In the genomic region with DNA sequence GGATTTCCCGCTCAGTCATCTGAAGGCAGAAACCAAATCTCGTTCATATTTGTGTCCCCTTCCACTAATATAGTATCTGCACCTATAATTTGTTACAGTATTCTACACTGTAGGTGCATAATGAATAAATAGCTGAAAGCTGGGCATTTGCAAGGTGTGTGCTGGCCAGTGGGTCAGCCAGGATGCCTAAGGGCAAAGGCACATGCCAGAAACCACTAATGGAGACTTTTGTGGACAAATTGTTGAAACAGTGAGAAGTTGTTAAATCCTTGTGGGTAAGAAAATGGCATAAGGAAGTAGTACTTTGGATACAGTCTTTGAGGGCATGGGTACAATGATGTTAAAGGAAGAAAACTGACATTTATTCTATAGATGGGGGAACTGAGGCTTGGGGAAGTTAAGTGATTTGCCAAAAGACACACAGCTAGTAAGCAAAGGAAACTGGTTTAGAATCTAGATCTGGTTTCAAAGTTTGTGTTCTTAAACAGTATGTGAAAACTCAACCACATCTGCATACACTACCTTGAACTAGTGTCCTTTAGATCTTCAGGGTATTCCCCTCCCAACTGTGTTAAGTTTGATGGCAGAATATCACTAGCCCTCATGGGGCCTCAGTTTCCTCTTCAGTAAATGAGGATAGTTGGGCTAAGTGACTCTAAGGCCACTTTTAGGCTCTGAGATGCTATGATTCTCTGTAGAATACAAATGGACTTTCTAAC, we compare ENCODE assay signal across 16 cellular contexts. TPM values are rescaled to one million over a fixed set of nuclear protein-coding genes. Genes with fewer than 3 reads are reported as not detected.
A peak's percentile ranks its signal among the peaks of the same experiment; 100 is the strongest.
DNase-seq lines count a peak whose midpoint lies in the region; TF ChIP-seq lines count a peak whose summit lies in the region.
"Had no signal": no experiment of that assay in that cellular context is flagged by ENCODE, and none has a peak within 500 bp of the region (broad histone marks: within the 10 kb centered on the region; RNA-seq: fewer than 3 reads in every experiment).

No MANE protein-coding gene starts in this region.

- no peaks in the 10 kb centered on the region for H3K27me3 ChIP-seq in H9 (ENCODE audit: insufficient read depth, low read length)
- H3K27me3 ChIP-seq: esophagus squamous epithelium, SJCRH30 had no signal

- H4K20me1 ChIP-seq in H9 (ENCODE audit: control insufficient read depth, insufficient read depth, insufficient read length) = no peaks in the 10 kb centered on the region

- H3K18ac ChIP-seq in H9 (ENCODE audit: insufficient read length, low read depth, low read length) = no peak overlapping the region

- H2AK5ac ChIP-seq in H9 (ENCODE audit: insufficient read length, low read length) = no peak overlapping the region

- H3K27me3 Mint-ChIP-seq in activated CD4-positive, alpha-beta T cell treated with anti-CD3 and anti-CD28 coated beads, Interleukin-2, amount 10 ng/mL, durations not matched to agents 7 days and 5 days = no peaks in the 10 kb centered on the region
- H3K27me3 Mint-ChIP-seq in IgD-negative memory B cell (no peaks in the 10 kb centered on the region), H9 (ENCODE audit: low read depth) (no peaks in the 10 kb centered on the region)
- H3K27me3 Mint-ChIP-seq in activated naive CD8-positive, alpha-beta T cell treated with anti-CD3 and anti-CD28 coated beads for 36 hours = no peaks in the 10 kb centered on the region
- H3K27me3 Mint-ChIP-seq: dendritic cell treated with granulocyte-macrophage colony-stimulating factor and Interleukin-4, amounts not matched to agents 40 ng/mL and 50 ng/mL, for 4 days; type B pancreatic cell had no signal

- H3K9ac ChIP-seq in H9 (ENCODE audit: extremely low read depth, insufficient read length, low read length) = no peak overlapping the region

- peak overlapping the region; percentile 78 for H3K4me3 Mint-ChIP-seq in activated CD4-positive, alpha-beta T cell treated with anti-CD3 and anti-CD28 coated beads, Interleukin-2, amount 10 ng/mL, durations not matched to agents 7 days and 5 days
- H3K4me3 Mint-ChIP-seq in IgD-negative memory B cell (peak overlapping the region in 1 of 4 donors; percentile 75), H9 (no peak overlapping the region)
- no peak overlapping the region for H3K4me3 Mint-ChIP-seq in activated naive CD8-positive, alpha-beta T cell treated with anti-CD3 and anti-CD28 coated beads for 36 hours
- H3K4me3 Mint-ChIP-seq: dendritic cell treated with granulocyte-macrophage colony-stimulating factor and Interleukin-4, amounts not matched to agents 40 ng/mL and 50 ng/mL, for 4 days; nephron progenitor cell; type B pancreatic cell had no signal

- CTCF ChIA-PET in activated CD4-positive, alpha-beta T cell treated with anti-CD3 and anti-CD28 coated beads, Interleukin-2, amount 10 ng/mL, durations not matched to agents 7 days and 5 days (lab: Charles Lee) = interaction anchor here (1.1 to 3.8 kb wide), 4 partner anchors 24 to 157 kb away, joined by 3 to 20 read pairs (median 6); no protein-coding TSS in a partner anchor

- peaks cover 35% of the 10 kb centered on the region for H3K36me3 Mint-ChIP-seq in activated CD4-positive, alpha-beta T cell treated with anti-CD3 and anti-CD28 coated beads, Interleukin-2, amount 10 ng/mL, durations not matched to agents 7 days and 5 days (ENCODE audit: low read depth)
- H3K36me3 Mint-ChIP-seq in IgD-negative memory B cell (peaks cover 6% of the 10 kb centered on the region), H9 (ENCODE audit: insufficient read depth in 1 of 3, low read depth in 3 of 3) (no peaks in the 10 kb centered on the region; a peak in 1 of 7 replicates)
- H3K36me3 Mint-ChIP-seq in activated naive CD8-positive, alpha-beta T cell treated with anti-CD3 and anti-CD28 coated beads for 36 hours = peaks cover 20% of the 10 kb centered on the region
- H3K36me3 Mint-ChIP-seq: type B pancreatic cell had no signal

- H2BK120ac ChIP-seq in H9 (ENCODE audit: low read depth, low read length, poor library complexity, severe bottlenecking) = no peak overlapping the region

- H3T11ph ChIP-seq in H9 (ENCODE audit: low read length) = no peak overlapping the region

- DNase-seq in activated CD4-positive, alpha-beta T cell treated with anti-CD3 and anti-CD28 coated beads, Interleukin-2, amount 10 ng/mL, durations not matched to agents 7 days and 5 days = peak; percentile 34
- DNase-seq in activated CD4-positive, alpha-beta T cell treated with anti-CD3 and anti-CD28 coated beads, Interleukin-2, amount 50 U/mL, for 48 hours = no peak
- no peak for DNase-seq in activated naive CD8-positive, alpha-beta T cell treated with anti-CD3 and anti-CD28 coated beads for 36 hours
- DNase-seq in H9 (no peak), iPS-NIHi11 (ENCODE audit: low spot score) (no peak), head of caudate nucleus (no peak)
- DNase-seq: aorta; esophagus squamous epithelium; NCI-H2171 treated with DMSO at 0.1 percent for 48 hours; nephron progenitor cell; NK-92 treated with Interleukin-12 subunit alpha and Interleukin-12 subunit beta, amount 100 ng/mL, for 24 hours had no signal

- no peaks in the 10 kb centered on the region for H3K79me1 ChIP-seq in H9 (ENCODE audit: insufficient read depth, low read depth, low read length, poor library complexity, severe bottlenecking)

- H2BK12ac ChIP-seq in H9 (ENCODE audit: insufficient read length, low read depth, low read length) = no peak overlapping the region

- H2AFZ ChIP-seq in H9 (ENCODE audit: low read length) = no peak overlapping the region

- peak overlapping the region in 13 of 21 experiments; percentile 11 to 93 (median 34) for H3K27ac ChIP-seq in skin epidermis
- no peak overlapping the region for H3K27ac ChIP-seq in H9 (ENCODE audit: insufficient read length, low read depth, low read length)
- H3K27ac ChIP-seq: esophagus squamous epithelium, SJCRH30 had no signal

- H3K79me2 ChIP-seq in H9 (ENCODE audit: insufficient read depth, low read length) = no peaks in the 10 kb centered on the region

- no peak overlapping the region for H3K56ac ChIP-seq in H9 (ENCODE audit: insufficient read length, low read depth, low read length)

- no peak overlapping the region for H3K23ac ChIP-seq in H9 (ENCODE audit: insufficient read length, low read depth, low read length)

- H2BK15ac ChIP-seq in H9 (ENCODE audit: low read depth, low read length) = no peak overlapping the region

- peaks cover 4% of the 10 kb centered on the region for H3K9me3 Mint-ChIP-seq in activated CD4-positive, alpha-beta T cell treated with anti-CD3 and anti-CD28 coated beads, Interleukin-2, amount 10 ng/mL, durations not matched to agents 7 days and 5 days
- H3K9me3 Mint-ChIP-seq in IgD-negative memory B cell (no peaks in the 10 kb centered on the region), H9 (no peaks in the 10 kb centered on the region)
- H3K9me3 Mint-ChIP-seq in activated naive CD8-positive, alpha-beta T cell treated with anti-CD3 and anti-CD28 coated beads for 36 hours = no peaks in the 10 kb centered on the region
- H3K9me3 Mint-ChIP-seq: dendritic cell treated with granulocyte-macrophage colony-stimulating factor and Interleukin-4, amounts not matched to agents 40 ng/mL and 50 ng/mL, for 4 days; nephron progenitor cell; type B pancreatic cell had no signal

- no peak overlapping the region for H2BK20ac ChIP-seq in H9 (ENCODE audit: low read depth, low read length, poor library complexity, severe bottlenecking)

- H4K5ac ChIP-seq in H9 (ENCODE audit: insufficient read length, low read depth, low read length) = no peak overlapping the region

- H3K4me1 ChIP-seq in H9 (ENCODE audit: insufficient read depth, low read length) = no peaks in the 10 kb centered on the region

- H3K9me3 ChIP-seq in H9 (ENCODE audit: control insufficient read depth, low read depth, low read length) = no peaks in the 10 kb centered on the region
- H3K9me3 ChIP-seq: esophagus squamous epithelium, SJCRH30 had no signal

- H2BK5ac ChIP-seq in H9 (ENCODE audit: insufficient read length, low read length) = no peak overlapping the region

- H3K23me2 ChIP-seq in H9 (ENCODE audit: insufficient read length, low read depth, low read length, poor library complexity, severe bottlenecking) = no peaks in the 10 kb centered on the region

- H4K91ac ChIP-seq in H9 (ENCODE audit: insufficient read length, low read depth, low read length) = no peak overlapping the region

- H3K4me2 ChIP-seq in H9 (ENCODE audit: insufficient read depth, insufficient read length, low read length) = no peak overlapping the region

- H3K14ac ChIP-seq in H9 (ENCODE audit: insufficient read depth, low read length) = no peak overlapping the region

- WGBS in H9 (ENCODE audit: extremely low coverage, insufficient read length, low lambda C conversion rate) = no CpG with 5 or more reads among the region's 2 CpGs

- peaks cover 93% of the 10 kb centered on the region for H3K4me1 Mint-ChIP-seq in activated CD4-positive, alpha-beta T cell treated with anti-CD3 and anti-CD28 coated beads, Interleukin-2, amount 10 ng/mL, durations not matched to agents 7 days and 5 days
- H3K4me1 Mint-ChIP-seq in IgD-negative memory B cell = peaks cover 29 to 32% (median 29%) of the 10 kb centered on the region in 3 donors
- peaks cover 91% of the 10 kb centered on the region for H3K4me1 Mint-ChIP-seq in activated naive CD8-positive, alpha-beta T cell treated with anti-CD3 and anti-CD28 coated beads for 36 hours
- H3K4me1 Mint-ChIP-seq in H9 = peaks cover 2 to 11% of the 10 kb centered on the region in 2 experiments; a peak in 3 of 4 replicates
- H3K4me1 Mint-ChIP-seq: nephron progenitor cell had no signal

- H4K8ac ChIP-seq in H9 (replicated peaks; ENCODE audit: insufficient read length, low read depth, low read length) = no peak overlapping the region

- intact Hi-C loops in head of caudate nucleus (cut with DNase I) = no loop called here

- H3K4me3 ChIP-seq in skin epidermis = no peak overlapping the region
- H3K4me3 ChIP-seq: esophagus squamous epithelium, SJCRH30 had no signal

- POLR2A ChIA-PET in activated CD4-positive, alpha-beta T cell treated with anti-CD3 and anti-CD28 coated beads, Interleukin-2, amount 10 ng/mL, durations not matched to agents 7 days and 5 days (lab: Charles Lee) = no interaction called here

- peak overlapping the region; percentile 99 for H3K27ac Mint-ChIP-seq in activated CD4-positive, alpha-beta T cell treated with anti-CD3 and anti-CD28 coated beads, Interleukin-2, amount 10 ng/mL, durations not matched to agents 7 days and 5 days
- H3K27ac Mint-ChIP-seq in IgD-negative memory B cell (peak overlapping the region in 2 of 3 donors; percentile 21 to 45), H9 (no peak overlapping the region)
- H3K27ac Mint-ChIP-seq in activated naive CD8-positive, alpha-beta T cell treated with anti-CD3 and anti-CD28 coated beads for 36 hours = peak overlapping the region; percentile 96
- H3K27ac Mint-ChIP-seq: dendritic cell treated with granulocyte-macrophage colony-stimulating factor and Interleukin-4, amounts not matched to agents 40 ng/mL and 50 ng/mL, for 4 days; nephron progenitor cell; type B pancreatic cell had no signal

- TF ChIP-seq CTCF in H9 (conservative IDR thresholded peaks at IDR 0.05) = no peak

- no peak overlapping the region for H3K4ac ChIP-seq in H9 (ENCODE audit: low read depth, low read length)

RNA-seq across cellular contexts. Expression of gene LRRC8C, which starts 26.5 kb away (rescaled TPM):
- 10 to 100 TPM; 45.0 to 55.2 TPM for total RNA-seq in activated CD4-positive, alpha-beta T cell treated with anti-CD3 and anti-CD28 coated beads, Interleukin-2, amount 10 ng/mL, durations not matched to agents 7 days and 5 days
- polyA plus RNA-seq in IgD-negative memory B cell = 2.9 TPM
- total RNA-seq in activated naive CD8-positive, alpha-beta T cell treated with anti-CD3 and anti-CD28 coated beads for 36 hours = 10 to 100 TPM; 31.7 to 32.3 TPM
- 1.8 and 1.9 TPM in 2 replicates for total RNA-seq in H9 (2021)

Comparison
In these comparisons a context has a peak if more than half of its experiments do, and no peak if none do; other contexts are left out.
1. H3K27ac Mint-ChIP-seq: peak in activated CD4-positive, alpha-beta T cell treated with anti-CD3 and anti-CD28 coated beads, Interleukin-2, amount 10 ng/mL, durations not matched to agents 7 days and 5 days (single experiment), IgD-negative memory B cell (2 of 3) and activated naive CD8-positive, alpha-beta T cell treated with anti-CD3 and anti-CD28 coated beads for 36 hours (single experiment); none in H9 (0 of 3).
2. RNA of gene LRRC8C, which starts 26.5 kb away (total RNA-seq): 45.0 to 55.2 TPM in activated CD4-positive, alpha-beta T cell treated with anti-CD3 and anti-CD28 coated beads, Interleukin-2, amount 10 ng/mL, durations not matched to agents 7 days and 5 days and 31.7 to 32.3 TPM in activated naive CD8-positive, alpha-beta T cell treated with anti-CD3 and anti-CD28 coated beads for 36 hours; 1.8 to 1.9 TPM in H9; every median in the first group is over 10 times any median in the second.